ENCODE assay signal across 1 cellular context in the genomic region with DNA sequence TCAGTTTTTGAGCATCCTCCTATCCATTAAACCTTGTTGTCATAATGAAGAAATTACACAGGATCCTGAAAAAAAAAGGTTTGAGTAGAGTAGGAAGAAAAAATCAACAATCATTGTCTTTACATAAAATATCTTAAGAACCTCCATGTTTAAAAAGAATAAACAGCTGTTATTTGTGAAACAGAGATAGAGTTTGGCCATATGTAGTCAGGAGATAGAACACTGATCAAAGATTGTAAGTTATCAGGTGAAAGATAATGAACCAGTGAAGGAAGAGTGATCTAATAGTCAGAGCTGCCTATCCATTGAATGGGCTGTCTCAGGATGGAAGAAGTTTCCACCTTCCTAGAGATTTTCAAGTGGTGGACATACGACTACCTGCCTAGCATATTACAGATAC.
TF ChIP-seq lines count a peak whose summit lies in the region.

No MANE protein-coding gene starts in this region.

TF ChIP-seq in K562, 482 proteins besides CTCF, POLR2A, EP300 and RAD21 (continued from another document):
- TF ChIP-seq, protein P1, sequence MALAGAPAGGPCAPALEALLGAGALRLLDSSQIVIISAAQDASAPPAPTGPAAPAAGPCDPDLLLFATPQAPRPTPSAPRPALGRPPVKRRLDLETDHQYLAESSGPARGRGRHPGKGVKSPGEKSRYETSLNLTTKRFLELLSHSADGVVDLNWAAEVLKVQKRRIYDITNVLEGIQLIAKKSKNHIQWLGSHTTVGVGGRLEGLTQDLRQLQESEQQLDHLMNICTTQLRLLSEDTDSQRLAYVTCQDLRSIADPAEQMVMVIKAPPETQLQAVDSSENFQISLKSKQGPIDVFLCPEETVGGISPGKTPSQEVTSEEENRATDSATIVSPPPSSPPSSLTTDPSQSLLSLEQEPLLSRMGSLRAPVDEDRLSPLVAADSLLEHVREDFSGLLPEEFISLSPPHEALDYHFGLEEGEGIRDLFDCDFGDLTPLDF (CRISPR knock-in tag; IDR thresholded peaks at IDR 0.05), result no peak
- TF ChIP-seq ZNF586 (CRISPR knock-in tag; conservative IDR thresholded peaks at IDR 0.05), result no peak
- no peak for TF ChIP-seq ZFPM2 (CRISPR knock-in tag; IDR thresholded peaks at IDR 0.05)
- TF ChIP-seq ZNF695 (CRISPR knock-in tag; IDR thresholded peaks at IDR 0.05), result no peak
- no peak for TF ChIP-seq TRIM28 (IDR thresholded peaks at IDR 0.05)
- no peak for TF ChIP-seq STAG1 (CRISPR knock-in tag; IDR thresholded peaks at IDR 0.05; ENCODE audit: borderline replicate concordance)
- TF ChIP-seq, protein P2, sequence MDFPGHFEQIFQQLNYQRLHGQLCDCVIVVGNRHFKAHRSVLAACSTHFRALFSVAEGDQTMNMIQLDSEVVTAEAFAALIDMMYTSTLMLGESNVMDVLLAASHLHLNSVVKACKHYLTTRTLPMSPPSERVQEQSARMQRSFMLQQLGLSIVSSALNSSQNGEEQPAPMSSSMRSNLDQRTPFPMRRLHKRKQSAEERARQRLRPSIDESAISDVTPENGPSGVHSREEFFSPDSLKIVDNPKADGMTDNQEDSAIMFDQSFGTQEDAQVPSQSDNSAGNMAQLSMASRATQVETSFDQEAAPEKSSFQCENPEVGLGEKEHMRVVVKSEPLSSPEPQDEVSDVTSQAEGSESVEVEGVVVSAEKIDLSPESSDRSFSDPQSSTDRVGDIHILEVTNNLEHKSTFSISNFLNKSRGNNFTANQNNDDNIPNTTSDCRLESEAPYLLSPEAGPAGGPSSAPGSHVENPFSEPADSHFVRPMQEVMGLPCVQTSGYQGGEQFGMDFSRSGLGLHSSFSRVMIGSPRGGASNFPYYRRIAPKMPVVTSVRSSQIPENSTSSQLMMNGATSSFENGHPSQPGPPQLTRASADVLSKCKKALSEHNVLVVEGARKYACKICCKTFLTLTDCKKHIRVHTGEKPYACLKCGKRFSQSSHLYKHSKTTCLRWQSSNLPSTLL (IDR thresholded peaks at IDR 0.05), result no peak
- TF ChIP-seq HDAC1 (IDR thresholded peaks at IDR 0.05), result no peak
- peak; percentile 40 for TF ChIP-seq TCF3 (CRISPR knock-in tag; IDR thresholded peaks at IDR 0.05)
- no peak for TF ChIP-seq CHD4 (IDR thresholded peaks at IDR 0.05; ENCODE audit: insufficient read depth, insufficient replicate concordance, low read depth, low read length, poor library complexity, severe bottlenecking)
- TF ChIP-seq, protein P3, sequence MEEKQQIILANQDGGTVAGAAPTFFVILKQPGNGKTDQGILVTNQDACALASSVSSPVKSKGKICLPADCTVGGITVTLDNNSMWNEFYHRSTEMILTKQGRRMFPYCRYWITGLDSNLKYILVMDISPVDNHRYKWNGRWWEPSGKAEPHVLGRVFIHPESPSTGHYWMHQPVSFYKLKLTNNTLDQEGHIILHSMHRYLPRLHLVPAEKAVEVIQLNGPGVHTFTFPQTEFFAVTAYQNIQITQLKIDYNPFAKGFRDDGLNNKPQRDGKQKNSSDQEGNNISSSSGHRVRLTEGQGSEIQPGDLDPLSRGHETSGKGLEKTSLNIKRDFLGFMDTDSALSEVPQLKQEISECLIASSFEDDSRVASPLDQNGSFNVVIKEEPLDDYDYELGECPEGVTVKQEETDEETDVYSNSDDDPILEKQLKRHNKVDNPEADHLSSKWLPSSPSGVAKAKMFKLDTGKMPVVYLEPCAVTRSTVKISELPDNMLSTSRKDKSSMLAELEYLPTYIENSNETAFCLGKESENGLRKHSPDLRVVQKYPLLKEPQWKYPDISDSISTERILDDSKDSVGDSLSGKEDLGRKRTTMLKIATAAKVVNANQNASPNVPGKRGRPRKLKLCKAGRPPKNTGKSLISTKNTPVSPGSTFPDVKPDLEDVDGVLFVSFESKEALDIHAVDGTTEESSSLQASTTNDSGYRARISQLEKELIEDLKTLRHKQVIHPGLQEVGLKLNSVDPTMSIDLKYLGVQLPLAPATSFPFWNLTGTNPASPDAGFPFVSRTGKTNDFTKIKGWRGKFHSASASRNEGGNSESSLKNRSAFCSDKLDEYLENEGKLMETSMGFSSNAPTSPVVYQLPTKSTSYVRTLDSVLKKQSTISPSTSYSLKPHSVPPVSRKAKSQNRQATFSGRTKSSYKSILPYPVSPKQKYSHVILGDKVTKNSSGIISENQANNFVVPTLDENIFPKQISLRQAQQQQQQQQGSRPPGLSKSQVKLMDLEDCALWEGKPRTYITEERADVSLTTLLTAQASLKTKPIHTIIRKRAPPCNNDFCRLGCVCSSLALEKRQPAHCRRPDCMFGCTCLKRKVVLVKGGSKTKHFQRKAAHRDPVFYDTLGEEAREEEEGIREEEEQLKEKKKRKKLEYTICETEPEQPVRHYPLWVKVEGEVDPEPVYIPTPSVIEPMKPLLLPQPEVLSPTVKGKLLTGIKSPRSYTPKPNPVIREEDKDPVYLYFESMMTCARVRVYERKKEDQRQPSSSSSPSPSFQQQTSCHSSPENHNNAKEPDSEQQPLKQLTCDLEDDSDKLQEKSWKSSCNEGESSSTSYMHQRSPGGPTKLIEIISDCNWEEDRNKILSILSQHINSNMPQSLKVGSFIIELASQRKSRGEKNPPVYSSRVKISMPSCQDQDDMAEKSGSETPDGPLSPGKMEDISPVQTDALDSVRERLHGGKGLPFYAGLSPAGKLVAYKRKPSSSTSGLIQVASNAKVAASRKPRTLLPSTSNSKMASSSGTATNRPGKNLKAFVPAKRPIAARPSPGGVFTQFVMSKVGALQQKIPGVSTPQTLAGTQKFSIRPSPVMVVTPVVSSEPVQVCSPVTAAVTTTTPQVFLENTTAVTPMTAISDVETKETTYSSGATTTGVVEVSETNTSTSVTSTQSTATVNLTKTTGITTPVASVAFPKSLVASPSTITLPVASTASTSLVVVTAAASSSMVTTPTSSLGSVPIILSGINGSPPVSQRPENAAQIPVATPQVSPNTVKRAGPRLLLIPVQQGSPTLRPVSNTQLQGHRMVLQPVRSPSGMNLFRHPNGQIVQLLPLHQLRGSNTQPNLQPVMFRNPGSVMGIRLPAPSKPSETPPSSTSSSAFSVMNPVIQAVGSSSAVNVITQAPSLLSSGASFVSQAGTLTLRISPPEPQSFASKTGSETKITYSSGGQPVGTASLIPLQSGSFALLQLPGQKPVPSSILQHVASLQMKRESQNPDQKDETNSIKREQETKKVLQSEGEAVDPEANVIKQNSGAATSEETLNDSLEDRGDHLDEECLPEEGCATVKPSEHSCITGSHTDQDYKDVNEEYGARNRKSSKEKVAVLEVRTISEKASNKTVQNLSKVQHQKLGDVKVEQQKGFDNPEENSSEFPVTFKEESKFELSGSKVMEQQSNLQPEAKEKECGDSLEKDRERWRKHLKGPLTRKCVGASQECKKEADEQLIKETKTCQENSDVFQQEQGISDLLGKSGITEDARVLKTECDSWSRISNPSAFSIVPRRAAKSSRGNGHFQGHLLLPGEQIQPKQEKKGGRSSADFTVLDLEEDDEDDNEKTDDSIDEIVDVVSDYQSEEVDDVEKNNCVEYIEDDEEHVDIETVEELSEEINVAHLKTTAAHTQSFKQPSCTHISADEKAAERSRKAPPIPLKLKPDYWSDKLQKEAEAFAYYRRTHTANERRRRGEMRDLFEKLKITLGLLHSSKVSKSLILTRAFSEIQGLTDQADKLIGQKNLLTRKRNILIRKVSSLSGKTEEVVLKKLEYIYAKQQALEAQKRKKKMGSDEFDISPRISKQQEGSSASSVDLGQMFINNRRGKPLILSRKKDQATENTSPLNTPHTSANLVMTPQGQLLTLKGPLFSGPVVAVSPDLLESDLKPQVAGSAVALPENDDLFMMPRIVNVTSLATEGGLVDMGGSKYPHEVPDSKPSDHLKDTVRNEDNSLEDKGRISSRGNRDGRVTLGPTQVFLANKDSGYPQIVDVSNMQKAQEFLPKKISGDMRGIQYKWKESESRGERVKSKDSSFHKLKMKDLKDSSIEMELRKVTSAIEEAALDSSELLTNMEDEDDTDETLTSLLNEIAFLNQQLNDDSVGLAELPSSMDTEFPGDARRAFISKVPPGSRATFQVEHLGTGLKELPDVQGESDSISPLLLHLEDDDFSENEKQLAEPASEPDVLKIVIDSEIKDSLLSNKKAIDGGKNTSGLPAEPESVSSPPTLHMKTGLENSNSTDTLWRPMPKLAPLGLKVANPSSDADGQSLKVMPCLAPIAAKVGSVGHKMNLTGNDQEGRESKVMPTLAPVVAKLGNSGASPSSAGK (IDR thresholded peaks at IDR 0.05), result no peak
- no peak for TF ChIP-seq EHMT2 (IDR thresholded peaks at IDR 0.05)
- TF ChIP-seq, protein P4, sequence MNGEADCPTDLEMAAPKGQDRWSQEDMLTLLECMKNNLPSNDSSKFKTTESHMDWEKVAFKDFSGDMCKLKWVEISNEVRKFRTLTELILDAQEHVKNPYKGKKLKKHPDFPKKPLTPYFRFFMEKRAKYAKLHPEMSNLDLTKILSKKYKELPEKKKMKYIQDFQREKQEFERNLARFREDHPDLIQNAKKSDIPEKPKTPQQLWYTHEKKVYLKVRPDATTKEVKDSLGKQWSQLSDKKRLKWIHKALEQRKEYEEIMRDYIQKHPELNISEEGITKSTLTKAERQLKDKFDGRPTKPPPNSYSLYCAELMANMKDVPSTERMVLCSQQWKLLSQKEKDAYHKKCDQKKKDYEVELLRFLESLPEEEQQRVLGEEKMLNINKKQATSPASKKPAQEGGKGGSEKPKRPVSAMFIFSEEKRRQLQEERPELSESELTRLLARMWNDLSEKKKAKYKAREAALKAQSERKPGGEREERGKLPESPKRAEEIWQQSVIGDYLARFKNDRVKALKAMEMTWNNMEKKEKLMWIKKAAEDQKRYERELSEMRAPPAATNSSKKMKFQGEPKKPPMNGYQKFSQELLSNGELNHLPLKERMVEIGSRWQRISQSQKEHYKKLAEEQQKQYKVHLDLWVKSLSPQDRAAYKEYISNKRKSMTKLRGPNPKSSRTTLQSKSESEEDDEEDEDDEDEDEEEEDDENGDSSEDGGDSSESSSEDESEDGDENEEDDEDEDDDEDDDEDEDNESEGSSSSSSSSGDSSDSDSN (IDR thresholded peaks at IDR 0.05; ENCODE audit: borderline replicate concordance in 1 of 2, low read depth in 2 of 2, low read length in 2 of 2), result no peak
- no peak for TF ChIP-seq GTF2A2 (tag; IDR thresholded peaks at IDR 0.05)
- no peak for TF ChIP-seq ZBTB8A (IDR thresholded peaks at IDR 0.05; ENCODE audit: partially characterized antibody)
- no peak for TF ChIP-seq ZNF253 (CRISPR knock-in tag; conservative IDR thresholded peaks at IDR 0.05)
- TF ChIP-seq, protein P5, sequence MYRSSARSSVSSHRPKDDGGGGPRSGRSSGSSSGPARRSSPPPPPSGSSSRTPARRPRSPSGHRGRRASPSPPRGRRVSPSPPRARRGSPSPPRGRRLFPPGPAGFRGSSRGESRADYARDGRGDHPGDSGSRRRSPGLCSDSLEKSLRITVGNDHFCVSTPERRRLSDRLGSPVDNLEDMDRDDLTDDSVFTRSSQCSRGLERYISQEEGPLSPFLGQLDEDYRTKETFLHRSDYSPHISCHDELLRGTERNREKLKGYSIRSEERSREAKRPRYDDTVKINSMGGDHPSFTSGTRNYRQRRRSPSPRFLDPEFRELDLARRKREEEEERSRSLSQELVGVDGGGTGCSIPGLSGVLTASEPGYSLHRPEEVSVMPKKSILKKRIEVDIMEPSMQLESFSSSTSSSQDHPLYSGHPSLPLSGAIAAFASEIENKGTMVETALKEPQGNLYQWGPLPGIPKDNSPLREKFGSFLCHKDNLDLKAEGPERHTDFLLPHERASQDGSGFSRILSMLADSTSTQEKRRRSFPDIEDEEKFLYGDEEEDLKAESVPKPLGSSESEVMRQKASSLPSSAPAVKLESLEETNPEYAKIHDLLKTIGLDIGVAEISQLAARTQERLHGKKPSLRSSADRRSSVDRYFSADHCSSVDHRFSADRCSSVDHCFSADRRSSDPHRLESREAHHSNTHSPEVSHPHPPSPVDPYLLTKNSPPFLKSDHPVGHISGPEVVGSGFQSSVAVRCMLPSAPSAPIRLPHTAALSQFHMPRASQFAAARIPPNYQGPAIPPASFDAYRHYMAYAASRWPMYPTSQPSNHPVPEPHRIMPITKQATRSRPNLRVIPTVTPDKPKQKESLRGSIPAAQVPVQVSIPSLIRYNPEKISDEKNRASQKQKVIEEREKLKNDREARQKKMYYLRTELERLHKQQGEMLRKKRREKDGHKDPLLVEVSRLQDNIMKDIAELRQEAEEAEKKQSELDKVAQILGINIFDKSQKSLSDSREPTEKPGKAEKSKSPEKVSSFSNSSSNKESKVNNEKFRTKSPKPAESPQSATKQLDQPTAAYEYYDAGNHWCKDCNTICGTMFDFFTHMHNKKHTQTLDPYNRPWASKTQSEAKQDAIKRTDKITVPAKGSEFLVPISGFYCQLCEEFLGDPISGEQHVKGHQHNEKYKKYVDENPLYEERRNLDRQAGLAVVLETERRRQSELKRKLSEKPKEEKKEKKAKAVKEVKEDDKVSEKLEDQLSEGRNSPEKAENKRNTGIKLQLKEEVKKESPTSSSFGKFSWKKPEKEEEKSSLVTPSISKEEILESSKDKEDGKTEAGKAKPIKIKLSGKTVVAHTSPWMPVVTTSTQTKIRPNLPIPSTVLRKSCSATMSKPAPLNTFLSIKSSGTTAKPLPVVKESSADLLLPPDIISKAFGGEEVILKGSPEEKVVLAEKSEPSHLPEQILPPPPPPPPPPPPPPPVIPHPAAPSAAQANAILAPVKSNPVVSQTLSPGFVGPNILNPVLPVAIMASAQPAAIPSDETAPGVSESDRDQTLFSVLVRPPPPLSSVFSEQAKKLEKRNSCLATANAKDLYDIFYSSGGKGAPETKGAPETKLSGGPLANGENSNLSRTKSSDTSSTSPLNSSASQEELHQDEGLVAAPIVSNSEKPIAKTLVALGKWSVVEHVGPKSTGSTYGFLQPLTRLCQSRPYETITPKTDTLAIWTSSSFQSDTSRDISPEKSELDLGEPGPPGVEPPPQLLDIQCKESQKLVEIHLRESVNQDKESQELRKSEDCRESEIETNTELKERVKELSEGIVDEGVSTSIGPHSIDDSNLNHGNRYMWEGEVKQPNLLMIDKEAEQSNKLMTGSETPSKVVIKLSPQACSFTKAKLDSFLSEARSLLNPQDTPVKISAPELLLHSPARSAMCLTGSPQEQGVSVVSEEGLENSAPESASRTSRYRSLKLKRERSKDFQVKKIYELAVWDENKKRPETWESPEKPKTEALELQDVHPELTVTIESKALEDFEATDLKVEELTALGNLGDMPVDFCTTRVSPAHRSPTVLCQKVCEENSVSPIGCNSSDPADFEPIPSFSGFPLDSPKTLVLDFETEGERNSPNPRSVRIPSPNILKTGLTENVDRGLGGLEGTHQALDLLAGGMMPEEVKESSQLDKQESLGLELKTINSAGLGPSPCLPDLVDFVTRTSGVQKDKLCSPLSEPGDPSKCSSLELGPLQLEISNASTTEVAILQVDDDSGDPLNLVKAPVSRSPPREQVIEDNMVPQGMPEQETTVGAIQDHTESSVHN (IDR thresholded peaks at IDR 0.05; ENCODE audit: borderline replicate concordance in 1 of 2, low read depth in 1 of 2), result no peak
- no peak for TF ChIP-seq ZNF174 (CRISPR knock-in tag; IDR thresholded peaks at IDR 0.05)
- TF ChIP-seq FOXA3 (CRISPR knock-in tag; conservative IDR thresholded peaks at IDR 0.05 in 1 of 2, IDR thresholded peaks at IDR 0.05 in 1 of 2), result no peak
- TF ChIP-seq FOXK2 (conservative IDR thresholded peaks at IDR 0.05 in 1 of 2, IDR thresholded peaks at IDR 0.05 in 1 of 2; ENCODE audit: low read depth in 2 of 2), result no peak
- no peak for TF ChIP-seq E2F3 (CRISPR knock-in tag; IDR thresholded peaks at IDR 0.05)
- no peak for TF ChIP-seq ZBTB1 (CRISPR knock-in tag; IDR thresholded peaks at IDR 0.05; ENCODE audit: borderline replicate concordance, low read depth)
- no peak for TF ChIP-seq ZNF785 (CRISPR knock-in tag; IDR thresholded peaks at IDR 0.05)
